ENCODE assay signal across 22 cellular contexts in genomic region chrX:130343411-130343810, GRCh38. TPM values are rescaled to one million over a fixed set of nuclear protein-coding genes. Genes with fewer than 3 reads are reported as not detected.
DNase-seq lines count a peak whose midpoint lies in the region; ATAC-seq, FAIRE-seq and TF ChIP-seq lines count a peak whose summit lies in the region.
"Had no signal": no experiment of that assay in that cellular context is flagged by ENCODE, and none has a peak within 500 bp of the region (broad histone marks: within the 10 kb centered on the region; RNA-seq: fewer than 3 reads in every experiment).

No MANE protein-coding gene starts in this region.

- no peak overlapping the region for H2AK5ac ChIP-seq in mesendoderm (ENCODE audit: low read length)

- H2BK15ac ChIP-seq in mesendoderm (replicated peaks; ENCODE audit: low read depth), result no peak overlapping the region

- no peak overlapping the region for H4K8ac ChIP-seq in mesendoderm (ENCODE audit: low read depth, low read length)

- H3K27ac ChIP-seq in mesendoderm (ENCODE audit: low read depth, low read length), result no peak overlapping the region
- no peak overlapping the region for H3K27ac ChIP-seq in pancreas
- H3K27ac ChIP-seq: GM23248, KMS-11, PC-9 had no signal

- POLR2A ChIA-PET in T-cell (lab: Charles Lee), result no interaction called here

- H3K4me3 ChIP-seq in mesendoderm (ENCODE audit: low read length) (no peak overlapping the region), pancreas (no peak overlapping the region)
- H3K4me3 ChIP-seq: GM23248, PC-9 had no signal

- no peak overlapping the region for H3K27ac Mint-ChIP-seq in T-cell
- H3K27ac Mint-ChIP-seq: CD14-positive monocyte had no signal

- H3K4me1 Mint-ChIP-seq in T-cell, result peaks cover 12 to 21% (median 19%) of the 10 kb centered on the region in 3 donors

- DNase-seq in RPMI7951 (ENCODE audit: low read depth) (peak; percentile 9), dermis blood vessel endothelial cell (peak; percentile 7), mesendoderm (peak; percentile 24), D721Med (ENCODE audit: insufficient read length, low spot score) (no peak), SKM-1 (lab: John Stamatoyannopoulos, UW; ENCODE audit: unreplicated experiment) (no peak), pancreas (no peak), T-cell (no peak)
- DNase-seq: ACHN, AML-193, COR-L47, GM23248, MM.1S, NCI-H1092 treated with DMSO at 0.1 percent for 48 hours, NCI-H2227 treated with DMSO at 0.1 percent for 48 hours, NCI-H524, PC-9 had no signal

- no peak overlapping the region for H3K4me2 ChIP-seq in mesendoderm (ENCODE audit: low read length)
- H3K4me2 ChIP-seq: KMS-11, PC-9 had no signal

- intact Hi-C loops in pancreas (cut with DNase I), result no loop called here

- no peaks in the 10 kb centered on the region for H3K27me3 ChIP-seq in mesendoderm (ENCODE audit: insufficient read depth, low read length, poor library complexity)
- no peaks in the 10 kb centered on the region for H3K27me3 ChIP-seq in pancreas

- H3K4ac ChIP-seq in mesendoderm (ENCODE audit: low read depth, low read length), result no peak overlapping the region

- H2BK120ac ChIP-seq in mesendoderm (ENCODE audit: low read depth, low read length), result no peak overlapping the region

- H3K9me3 ChIP-seq in ES-I3 (ENCODE audit: control insufficient read depth, insufficient read depth, low read length), result no peaks in the 10 kb centered on the region
- H3K9me3 ChIP-seq in pancreas, result no peaks in the 10 kb centered on the region

- FAIRE-seq in D721Med (lab: Jason Lieb, UNC) (no peak), pancreas (lab: Jason Lieb, UNC) (no peak)
- FAIRE-seq: HepG2 had no signal

- CTCF ChIA-PET in T-cell (lab: Charles Lee), result no interaction called here

- no peaks in the 10 kb centered on the region for H3K9me3 Mint-ChIP-seq in T-cell

- H3K79me1 ChIP-seq in mesendoderm (ENCODE audit: low read length), result no peaks in the 10 kb centered on the region

- ATAC-seq in pancreas, result no peak
- no peak for ATAC-seq in T-cell (replicated peaks in 1 of 4)
- ATAC-seq: HepG2 had no signal

- no peak overlapping the region for H2BK5ac ChIP-seq in mesendoderm (ENCODE audit: low read length)

- H3K9ac ChIP-seq in ES-I3 (ENCODE audit: low read depth, low read length) (peak overlapping the region; percentile 22), mesendoderm (ENCODE audit: low read length) (no peak overlapping the region)
- H3K9ac ChIP-seq: GM23248, KMS-11 had no signal

- H4K5ac ChIP-seq in mesendoderm (ENCODE audit: low read length), result no peak overlapping the region

- no peak for TF ChIP-seq CTCF in D721Med (IDR thresholded peaks at IDR 0.05; ENCODE audit: insufficient read depth, missing control alignments)
- no peak for TF ChIP-seq CTCF in pancreas (IDR thresholded peaks at IDR 0.05)

- H3K36me3 ChIP-seq in ES-I3 (ENCODE audit: insufficient read depth, low read length), result no peaks in the 10 kb centered on the region
- no peaks in the 10 kb centered on the region for H3K36me3 ChIP-seq in mesendoderm (ENCODE audit: control insufficient read depth, insufficient read depth, low read length)
- no peaks in the 10 kb centered on the region for H3K36me3 ChIP-seq in pancreas

- no peak overlapping the region for H3K56ac ChIP-seq in mesendoderm (ENCODE audit: low read length)

- H3K27me3 Mint-ChIP-seq in T-cell, result peaks cover 0 to 21% of the 10 kb centered on the region in 2 donors

- H3K23ac ChIP-seq in mesendoderm (ENCODE audit: low read length), result no peak overlapping the region

- H3K4me1 ChIP-seq in ES-I3 (ENCODE audit: insufficient read depth, low read length), result peaks cover 23% of the 10 kb centered on the region
- no peaks in the 10 kb centered on the region for H3K4me1 ChIP-seq in mesendoderm (ENCODE audit: control insufficient read depth, low read depth, low read length)
- H3K4me1 ChIP-seq in pancreas, result no peaks in the 10 kb centered on the region

- no peak overlapping the region for H3K18ac ChIP-seq in mesendoderm (ENCODE audit: low read length)

- no peaks in the 10 kb centered on the region for H3K79me2 ChIP-seq in mesendoderm (ENCODE audit: control insufficient read depth, insufficient read depth, low read length)

- no CpG with 5 or more reads among the region's 1 CpG for WGBS in mesendoderm (ENCODE audit: extremely low coverage, insufficient coverage, low lambda C conversion rate)
- WGBS in pancreas, 2 donors, result 76 to 95% methylated on average over 1 of the region's 1 CpG

- no peak overlapping the region for H3K4me3 Mint-ChIP-seq in T-cell
- H3K4me3 Mint-ChIP-seq: CD14-positive monocyte had no signal

- H3K36me3 Mint-ChIP-seq in T-cell, result peaks cover 8% of the 10 kb centered on the region

RNA-seq across cellular contexts. Expression of gene SLC25A14, which starts 3.7 kb away (rescaled TPM):
- total RNA-seq in RPMI7951 (2014; rRNA removed; shearing (Covaris generic)), result 13.2 and 14.1 TPM in 2 replicates
- 7.8 and 8.3 TPM in 2 replicates for total RNA-seq in dermis blood vessel endothelial cell
- 15.8 TPM for polyA plus RNA-seq in mesendoderm (2013, experiment 1 of 2)
- 16.7 TPM for polyA plus RNA-seq in mesendoderm (2013, experiment 2 of 2)
- 10 to 100 TPM in 1 of 6 donors, 1 to 10 TPM in 5; 4.5 to 11.3 (median 6.6) TPM for total RNA-seq in pancreas
- 10 to 100 TPM; 15.1 to 37.1 TPM for polyA plus RNA-seq in pancreas
- 10 to 100 TPM; 12.4 to 16.1 (median 12.9) TPM for total RNA-seq in T-cell

RNA-seq across cellular contexts. Expression of gene GPR119, which starts 42.1 kb away (rescaled TPM):
- not detected in 2 replicates for total RNA-seq in RPMI7951 (2014; rRNA removed; shearing (Covaris generic))
- total RNA-seq in dermis blood vessel endothelial cell, result not detected in 2 replicates
- not detected for polyA plus RNA-seq in mesendoderm (2013, experiment 1 of 2)
- polyA plus RNA-seq in mesendoderm (2013, experiment 2 of 2), result not detected
- 1 to 10 TPM in 3 of 6 donors, under 1 TPM in 3; 0.19 to 3.3 (median 0.98) TPM for total RNA-seq in pancreas
- polyA plus RNA-seq in pancreas, result 1 to 10 TPM in 1 of 2 donors, not detected in 1; 7.6 TPM
- total RNA-seq in T-cell, result not detected
- total RNA-seq: G401, GM23248, PC-9, SK-MEL-5 had no signal
- polyA plus RNA-seq: CD14-positive monocyte, GM23248 had no signal

RNA-seq across cellular contexts. Expression of gene RBMX2, which starts 58.4 kb away (rescaled TPM):
- total RNA-seq in RPMI7951 (2014; rRNA removed; shearing (Covaris generic)), result 19.5 and 19.7 TPM in 2 replicates
- total RNA-seq in dermis blood vessel endothelial cell (22.1 and 23.9 TPM in 2 replicates), pancreas (10 to 100 TPM in 2 of 6 donors, 1 to 10 TPM in 4; 6.2 to 10.5 (median 8.8) TPM), T-cell (10 to 100 TPM; 18.6 to 20.8 (median 20.2) TPM)
- 37.2 TPM for polyA plus RNA-seq in mesendoderm (2013, experiment 1 of 2)
- 35.8 TPM for polyA plus RNA-seq in mesendoderm (2013, experiment 2 of 2)
- polyA plus RNA-seq in pancreas, result 10 to 100 TPM; 13.6 to 28.2 TPM

Comparison
In these comparisons a context has a peak if more than half of its experiments do, and no peak if none do; other contexts are left out.
1. DNase-seq: peak in RPMI7951 (single experiment), dermis blood vessel endothelial cell (single experiment) and mesendoderm (single experiment); none in D721Med (single experiment), SKM-1 (single experiment), pancreas (0 of 6) and T-cell (0 of 34).